ENCODE assay signal across 11 cellular contexts in genomic region chr2:235638541-235639192, GRCh38.
DNase-seq lines count a peak whose midpoint lies in the region; ATAC-seq and TF ChIP-seq lines count a peak whose summit lies in the region.
"Had no signal": no experiment of that assay in that cellular context is flagged by ENCODE, and none has a peak within 500 bp of the region (broad histone marks: within the 10 kb centered on the region; RNA-seq: fewer than 3 reads in every experiment).

No MANE protein-coding gene starts in this region.

- H3K4me3 ChIP-seq in tibial artery, result no peak overlapping the region

- intact Hi-C loops in tibial artery (cut with DNase I; ENCODE audit: low total_unique reads), result no loop called here

- POLR2A ChIA-PET in activated naive CD8-positive, alpha-beta T cell treated with anti-CD3 and anti-CD28 coated beads, Interleukin-2, amount 10 ng/mL, durations not matched to agents 7 days and 5 days (lab: Charles Lee), result interaction anchor here (0.6 kb wide), 1 partner anchor 108 kb away, joined by 5 read pairs; no protein-coding TSS in a partner anchor

- H3K27ac Mint-ChIP-seq in activated naive CD8-positive, alpha-beta T cell treated with anti-CD3 and anti-CD28 coated beads, Interleukin-2, amount 10 ng/mL, durations not matched to agents 7 days and 5 days, result peak overlapping the region; percentile 46
- H3K27ac Mint-ChIP-seq in activated naive CD8-positive, alpha-beta T cell treated with anti-CD3 and anti-CD28 coated beads, Interleukin-2, amount 50 U/mL, for 24 hours, result no peak overlapping the region
- H3K27ac Mint-ChIP-seq: T-helper 1 cell treated with Interleukin-12 subunit alpha and Interleukin-12 subunit beta and Interleukin-4 antibody, amounts not matched to agents 30 μg/mL and 1 μg/mL, for 36 hours had no signal

- no peaks in the 10 kb centered on the region for H3K4me1 Mint-ChIP-seq in activated naive CD8-positive, alpha-beta T cell treated with anti-CD3 and anti-CD28 coated beads, Interleukin-2, amount 10 ng/mL, durations not matched to agents 7 days and 5 days
- H3K4me1 Mint-ChIP-seq in activated naive CD8-positive, alpha-beta T cell treated with anti-CD3 and anti-CD28 coated beads, Interleukin-2, amount 50 U/mL, for 24 hours, result peaks cover 2% of the 10 kb centered on the region

- no peak for ATAC-seq in activated naive CD8-positive, alpha-beta T cell treated with anti-CD3 and anti-CD28 coated beads, Interleukin-2, amount 10 ng/mL, durations not matched to agents 7 days and 5 days (ENCODE audit: low read depth)
- ATAC-seq in activated naive CD8-positive, alpha-beta T cell treated with anti-CD3 and anti-CD28 coated beads, Interleukin-2, amount 50 U/mL, for 24 hours, result no peak
- ATAC-seq in GM21529 (IDR thresholded peaks at IDR 0.05; ENCODE audit: unreplicated experiment), result no peak

- H3K36me3 ChIP-seq in tibial artery, result no peaks in the 10 kb centered on the region

- no peaks in the 10 kb centered on the region for H3K27me3 ChIP-seq in tibial artery

- H3K36me3 Mint-ChIP-seq in activated naive CD8-positive, alpha-beta T cell treated with anti-CD3 and anti-CD28 coated beads, Interleukin-2, amount 10 ng/mL, durations not matched to agents 7 days and 5 days, result no peaks in the 10 kb centered on the region
- no peaks in the 10 kb centered on the region for H3K36me3 Mint-ChIP-seq in activated naive CD8-positive, alpha-beta T cell treated with anti-CD3 and anti-CD28 coated beads, Interleukin-2, amount 50 U/mL, for 24 hours (ENCODE audit: low read depth)

- H3K4me1 ChIP-seq in tibial artery, result peaks cover 0 to 47% (median 29%) of the 10 kb centered on the region in 4 donors

- no peak for DNase-seq in activated naive CD8-positive, alpha-beta T cell treated with anti-CD3 and anti-CD28 coated beads, Interleukin-2, amount 10 ng/mL, durations not matched to agents 7 days and 5 days
- DNase-seq in activated naive CD8-positive, alpha-beta T cell treated with anti-CD3 and anti-CD28 coated beads, Interleukin-2, amount 50 U/mL, for 24 hours, result no peak
- DNase-seq in amygdala (lab: John Stamatoyannopoulos, UW), result peak in 47 of 56 donors; percentile 20 to 85 (median 58)
- DNase-seq in medulla oblongata (ENCODE audit: extremely low spot score), result peak; percentile 87
- DNase-seq in tibial artery, result no peak
- DNase-seq in T-helper 2 cell, result no peak
- no peak for DNase-seq in NCI-H1048 (lab: John Stamatoyannopoulos, UW)
- DNase-seq: activated naive CD4-positive, alpha-beta T cell treated with Interleukin-2 at 50 U/mL for 16 hours; NCI-H187 treated with DMSO at 0.1 percent for 48 hours had no signal

- no peaks in the 10 kb centered on the region for H3K9me3 Mint-ChIP-seq in activated naive CD8-positive, alpha-beta T cell treated with anti-CD3 and anti-CD28 coated beads, Interleukin-2, amount 10 ng/mL, durations not matched to agents 7 days and 5 days
- no peaks in the 10 kb centered on the region for H3K9me3 Mint-ChIP-seq in activated naive CD8-positive, alpha-beta T cell treated with anti-CD3 and anti-CD28 coated beads, Interleukin-2, amount 50 U/mL, for 24 hours
- H3K9me3 Mint-ChIP-seq: T-helper 1 cell treated with Interleukin-12 subunit alpha and Interleukin-12 subunit beta and Interleukin-4 antibody, amounts not matched to agents 30 μg/mL and 1 μg/mL, for 36 hours had no signal

- no peak overlapping the region for H3K4me3 Mint-ChIP-seq in activated naive CD8-positive, alpha-beta T cell treated with anti-CD3 and anti-CD28 coated beads, Interleukin-2, amount 10 ng/mL, durations not matched to agents 7 days and 5 days
- H3K4me3 Mint-ChIP-seq in activated naive CD8-positive, alpha-beta T cell treated with anti-CD3 and anti-CD28 coated beads, Interleukin-2, amount 50 U/mL, for 24 hours, result no peak overlapping the region
- H3K4me3 Mint-ChIP-seq: T-helper 1 cell treated with Interleukin-12 subunit alpha and Interleukin-12 subunit beta and Interleukin-4 antibody, amounts not matched to agents 30 μg/mL and 1 μg/mL, for 36 hours had no signal

- H3K27me3 Mint-ChIP-seq in activated naive CD8-positive, alpha-beta T cell treated with anti-CD3 and anti-CD28 coated beads, Interleukin-2, amount 10 ng/mL, durations not matched to agents 7 days and 5 days, result peaks cover 17% of the 10 kb centered on the region
- peaks cover 14% of the 10 kb centered on the region for H3K27me3 Mint-ChIP-seq in activated naive CD8-positive, alpha-beta T cell treated with anti-CD3 and anti-CD28 coated beads, Interleukin-2, amount 50 U/mL, for 24 hours

- no peaks in the 10 kb centered on the region for H3K9me3 ChIP-seq in tibial artery

- H3K27ac ChIP-seq in tibial artery, result peak overlapping the region; percentile 78 to 84

- no peak for TF ChIP-seq CTCF in tibial artery (IDR thresholded peaks at IDR 0.05)

Comparison
In these comparisons a context has a peak if more than half of its experiments do, and no peak if none do; other contexts are left out.
1. DNase-seq: peak in amygdala (47 of 56) and medulla oblongata (single experiment); none in activated naive CD8-positive, alpha-beta T cell treated with anti-CD3 and anti-CD28 coated beads, Interleukin-2, amount 10 ng/mL, durations not matched to agents 7 days and 5 days (single experiment), activated naive CD8-positive, alpha-beta T cell treated with anti-CD3 and anti-CD28 coated beads, Interleukin-2, amount 50 U/mL, for 24 hours (single experiment), tibial artery (0 of 2), T-helper 2 cell (0 of 5) and NCI-H1048 (single experiment).